8 cellular contexts compared by ENCODE assay signal in the genomic region with DNA sequence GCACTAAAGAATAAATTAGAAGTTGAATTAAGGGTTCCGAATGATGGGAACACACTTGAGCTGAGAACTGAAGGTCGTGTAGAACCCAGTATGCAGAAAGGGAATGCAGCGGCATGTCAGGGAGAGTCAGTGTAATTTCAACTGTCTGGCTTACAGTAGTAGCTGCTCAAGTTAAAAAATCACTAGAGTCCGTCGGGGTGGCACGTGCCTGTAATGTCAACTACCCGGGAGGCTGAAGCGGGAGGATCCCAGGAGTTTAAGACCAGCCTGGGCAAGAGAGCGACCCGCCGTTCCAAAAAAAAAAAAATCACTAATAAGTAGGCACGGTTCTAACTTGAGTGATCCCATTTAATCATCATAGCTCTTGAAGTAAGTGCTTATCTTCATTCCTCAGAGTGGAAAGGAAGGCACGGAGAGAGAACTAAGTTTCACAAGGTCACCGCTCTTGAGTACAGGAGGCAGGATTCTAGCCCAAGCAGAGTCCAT. TPM values are rescaled to one million over a fixed set of nuclear protein-coding genes. Genes with fewer than 3 reads are reported as not detected.
A peak's percentile ranks its signal among the peaks of the same experiment; 100 is the strongest.
DNase-seq lines count a peak whose midpoint lies in the region; ATAC-seq lines count a peak whose summit lies in the region.

No MANE protein-coding gene starts in this region.

- peak overlapping the region in 1 of 2 donors; percentile 92 for H3K4me3 ChIP-seq in muscle layer of colon (ENCODE audit: low read depth in 1 of 2, low read length in 2 of 2)

- peak overlapping the region; percentile 50 for H3K9ac ChIP-seq in muscle layer of colon (ENCODE audit: low read length)

- H3K4me1 Mint-ChIP-seq in stimulated activated naive CD8-positive, alpha-beta T cell treated with anti-CD3 and anti-CD28 coated beads, Interleukin-15, Interleukin-2, amounts not matched to agents 100 ng/mL and 50 ng/mL, for 24 hours (ENCODE audit: low read depth), result peaks cover 56% of the 10 kb centered on the region
- peaks cover 51% of the 10 kb centered on the region for H3K4me1 Mint-ChIP-seq in central memory CD8-positive, alpha-beta T cell

- peak overlapping the region; percentile 100 for H3K27ac Mint-ChIP-seq in stimulated activated naive CD8-positive, alpha-beta T cell treated with anti-CD3 and anti-CD28 coated beads, Interleukin-15, Interleukin-2, amounts not matched to agents 100 ng/mL and 50 ng/mL, for 24 hours
- peak overlapping the region; percentile 100 for H3K27ac Mint-ChIP-seq in central memory CD8-positive, alpha-beta T cell (ENCODE audit: low read depth)

- H3K4me3 Mint-ChIP-seq in stimulated activated naive CD8-positive, alpha-beta T cell treated with anti-CD3 and anti-CD28 coated beads, Interleukin-15, Interleukin-2, amounts not matched to agents 100 ng/mL and 50 ng/mL, for 24 hours, result peak overlapping the region; percentile 87
- peak overlapping the region; percentile 91 for H3K4me3 Mint-ChIP-seq in central memory CD8-positive, alpha-beta T cell

- no peaks in the 10 kb centered on the region for H3K9me3 ChIP-seq in muscle layer of colon (ENCODE audit: low read length)

- H3K9me3 Mint-ChIP-seq in stimulated activated naive CD8-positive, alpha-beta T cell treated with anti-CD3 and anti-CD28 coated beads, Interleukin-15, Interleukin-2, amounts not matched to agents 100 ng/mL and 50 ng/mL, for 24 hours, result no peaks in the 10 kb centered on the region
- no peaks in the 10 kb centered on the region for H3K9me3 Mint-ChIP-seq in central memory CD8-positive, alpha-beta T cell

- no peaks in the 10 kb centered on the region for H3K27me3 ChIP-seq in muscle layer of colon (ENCODE audit: control insufficient read depth in 1 of 2, insufficient read depth in 2 of 2, low read length in 2 of 2)

- no peak for DNase-seq in stimulated activated naive CD8-positive, alpha-beta T cell treated with anti-CD3 and anti-CD28 coated beads, Interleukin-15, Interleukin-2, amounts not matched to agents 100 U/mL and 50 U/mL, for 24 hours
- no peak for DNase-seq in central memory CD8-positive, alpha-beta T cell (ENCODE audit: low spot score in 2 of 2)
- no peak for DNase-seq in T-helper 9 cell
- no peak for DNase-seq in superior temporal gyrus (ENCODE audit: extremely low spot score)
- DNase-seq in SHP77 treated with DMSO at 0.1 percent for 48 hours (lab: John Stamatoyannopoulos, UW), result no peak
- DNase-seq in dermis blood vessel endothelial cell, result no peak

- H3K27ac ChIP-seq in muscle layer of colon (ENCODE audit: low read depth, low read length), result peak overlapping the region; percentile 92

- peaks cover 17% of the 10 kb centered on the region for H3K36me3 ChIP-seq in muscle layer of colon (ENCODE audit: insufficient read depth, low read length)

- H3K36me3 Mint-ChIP-seq in stimulated activated naive CD8-positive, alpha-beta T cell treated with anti-CD3 and anti-CD28 coated beads, Interleukin-15, Interleukin-2, amounts not matched to agents 100 ng/mL and 50 ng/mL, for 24 hours (ENCODE audit: low read depth), result peaks cover 32% of the 10 kb centered on the region
- H3K36me3 Mint-ChIP-seq in central memory CD8-positive, alpha-beta T cell (ENCODE audit: insufficient read depth), result peaks cover 44% of the 10 kb centered on the region

- H3K27me3 Mint-ChIP-seq in stimulated activated naive CD8-positive, alpha-beta T cell treated with anti-CD3 and anti-CD28 coated beads, Interleukin-15, Interleukin-2, amounts not matched to agents 100 ng/mL and 50 ng/mL, for 24 hours, result peaks cover 4% of the 10 kb centered on the region
- no peaks in the 10 kb centered on the region for H3K27me3 Mint-ChIP-seq in central memory CD8-positive, alpha-beta T cell

- no peak for ATAC-seq in stimulated activated naive CD8-positive, alpha-beta T cell treated with anti-CD3 and anti-CD28 coated beads, Interleukin-15, Interleukin-2, amounts not matched to agents 100 U/mL and 50 U/mL, for 24 hours
- no peak for ATAC-seq in central memory CD8-positive, alpha-beta T cell (replicated peaks; ENCODE audit: extremely low read depth, poor library complexity, severe bottlenecking)

- H3K4me1 ChIP-seq in muscle layer of colon (ENCODE audit: insufficient read depth, low read length), result peaks cover 26% of the 10 kb centered on the region

RNA-seq across cellular contexts. Expression of a gene that starts 0.9 kb away (rescaled TPM):
- total RNA-seq in dermis blood vessel endothelial cell, result 9,128 and 10,291 TPM in 2 replicates

RNA-seq across cellular contexts. Expression of a gene that starts 1.2 kb away (rescaled TPM):
- 8.5 and 12.4 TPM in 2 replicates for total RNA-seq in dermis blood vessel endothelial cell

RNA-seq across cellular contexts. Expression of a gene that starts 6.2 kb away (rescaled TPM):
- not detected in 2 replicates for total RNA-seq in dermis blood vessel endothelial cell

RNA-seq across cellular contexts. Expression of a gene that starts 8.1 kb away (rescaled TPM):
- 0.34 and 3.1 TPM in 2 replicates for total RNA-seq in dermis blood vessel endothelial cell

RNA-seq across cellular contexts. Expression of a gene that starts 16.8 kb away (rescaled TPM):
- not detected in 2 replicates for total RNA-seq in dermis blood vessel endothelial cell
